In genomic region chr4:25504932-25505636, GRCh38 we compare ENCODE assay signal across 15 cellular contexts.
A peak's percentile ranks its signal among the peaks of the same experiment; 100 is the strongest.
DNase-seq lines count a peak whose midpoint lies in the region; ATAC-seq and TF ChIP-seq lines count a peak whose summit lies in the region.
"Had no signal": no experiment of that assay in that cellular context is flagged by ENCODE, and none has a peak within 500 bp of the region (broad histone marks: within the 10 kb centered on the region; RNA-seq: fewer than 3 reads in every experiment).

No MANE protein-coding gene starts in this region.

- H3K36me3 ChIP-seq in upper lobe of left lung (no peaks in the 10 kb centered on the region), neural progenitor cell (no peaks in the 10 kb centered on the region)
- H3K36me3 ChIP-seq: BLaER1 treated with 17β-estradiol and CSF1 and Interleukin-3, amounts not matched to agents 10 nM and 100 nM; HAP-1 had no signal

- 95% methylated on average over 74 of the region's 74 CpGs for WGBS in right cardiac atrium
- 96 to 97% methylated on average over 52 to 74 of the region's 74 CpGs for WGBS in upper lobe of left lung, 2 donors

- intact Hi-C loops in right cardiac atrium (cut with DNase I), result no loop called here
- intact Hi-C loops in Right ventricle myocardium superior (cut with DNase I), result no loop called here

- H3K9me3 ChIP-seq in right cardiac atrium (ENCODE audit: control insufficient read depth, low read length) (no peaks in the 10 kb centered on the region), upper lobe of left lung (peaks cover 0 to 5% (median 0%) of the 10 kb centered on the region in 4 donors), neural progenitor cell (ENCODE audit: low read depth) (no peaks in the 10 kb centered on the region)
- H3K9me3 ChIP-seq: HAP-1 had no signal

- H3K4me1 ChIP-seq in right cardiac atrium (ENCODE audit: control insufficient read depth, insufficient read depth, low read length) (no peaks in the 10 kb centered on the region), upper lobe of left lung (no peaks in the 10 kb centered on the region), neural progenitor cell (no peaks in the 10 kb centered on the region)

- H3K4me3 Mint-ChIP-seq in chondrocyte (ENCODE audit: unreplicated experiment) (no peak overlapping the region), neural progenitor cell (no peak overlapping the region)
- H3K4me3 Mint-ChIP-seq: CD4-positive, CD25-positive, alpha-beta regulatory T cell; IgD-negative memory B cell had no signal

- H3F3A ChIP-seq in neural progenitor cell (ENCODE audit: low read depth), result no peaks in the 10 kb centered on the region

- no peaks in the 10 kb centered on the region for H4K20me1 ChIP-seq in neural progenitor cell (ENCODE audit: low read depth)
- H4K20me1 ChIP-seq: BLaER1 treated with 17β-estradiol and CSF1 and Interleukin-3, amounts not matched to agents 10 nM and 100 nM had no signal

- H3K9me3 Mint-ChIP-seq in chondrocyte (ENCODE audit: low read depth), result no peaks in the 10 kb centered on the region
- no peaks in the 10 kb centered on the region for H3K9me3 Mint-ChIP-seq in neural progenitor cell

- no peak overlapping the region for H3K4me2 ChIP-seq in neural progenitor cell
- H3K4me2 ChIP-seq: BLaER1 treated with 17β-estradiol and CSF1 and Interleukin-3, amounts not matched to agents 10 nM and 100 nM had no signal

- ATAC-seq in right cardiac atrium (peak in 1 of 2 donors; percentile 16), Right ventricle myocardium superior (ENCODE audit: poor library complexity) (no peak), upper lobe of left lung (ENCODE audit: low FRiP score in 2 of 2) (peak; percentile 5 to 14)
- ATAC-seq: GM12878 had no signal

- no peak for TF ChIP-seq EP300 in upper lobe of left lung (IDR thresholded peaks at IDR 0.05)

- H3K9ac ChIP-seq in neural progenitor cell, result no peak overlapping the region
- H3K9ac ChIP-seq: BLaER1 treated with 17β-estradiol and CSF1 and Interleukin-3, amounts not matched to agents 10 nM and 100 nM; GM23248 had no signal

- TF ChIP-seq POLR2A in upper lobe of left lung (IDR thresholded peaks at IDR 0.05), result no peak

- H3K27ac ChIP-seq in right cardiac atrium (ENCODE audit: low read length) (no peak overlapping the region), upper lobe of left lung (no peak overlapping the region), neural progenitor cell (no peak overlapping the region)
- H3K27ac ChIP-seq: BLaER1 treated with 17β-estradiol and CSF1 and Interleukin-3, amounts not matched to agents 10 nM and 100 nM; GM23248 had no signal

- H3K27me3 ChIP-seq in right cardiac atrium (ENCODE audit: control insufficient read depth, insufficient read depth), result no peaks in the 10 kb centered on the region
- no peaks in the 10 kb centered on the region for H3K27me3 ChIP-seq in upper lobe of left lung
- no peaks in the 10 kb centered on the region for H3K27me3 ChIP-seq in neural progenitor cell
- H3K27me3 ChIP-seq: BLaER1 treated with 17β-estradiol and CSF1 and Interleukin-3, amounts not matched to agents 10 nM and 100 nM had no signal

- DNase-seq in right cardiac atrium (peak in 2 of 3 donors; percentile 42 to 50), Right ventricle myocardium superior (no peak), chondrocyte (ENCODE audit: low spot score) (peak; percentile 95), upper lobe of left lung (peak in 1 of 2 donors; percentile 80), neural progenitor cell (ENCODE audit: low spot score) (no peak), NCI-H2171 (lab: John Stamatoyannopoulos, UW) (no peak)
- DNase-seq in stimulated activated naive CD4-positive, alpha-beta T cell treated with Interleukin-2 at 50 U/mL for 16 hours (lab: John Stamatoyannopoulos, UW), result no peak
- DNase-seq: 8988T; AML-193; CD4-positive, CD25-positive, alpha-beta regulatory T cell; GM23248 had no signal

- peaks cover 9% of the 10 kb centered on the region for H3K27me3 Mint-ChIP-seq in chondrocyte (ENCODE audit: low read depth)
- no peaks in the 10 kb centered on the region for H3K27me3 Mint-ChIP-seq in neural progenitor cell (ENCODE audit: insufficient read depth, low read depth)
- H3K27me3 Mint-ChIP-seq: CD4-positive, CD25-positive, alpha-beta regulatory T cell; IgD-negative memory B cell had no signal

- H3K4me1 Mint-ChIP-seq in chondrocyte (ENCODE audit: low read depth), result no peaks in the 10 kb centered on the region
- H3K4me1 Mint-ChIP-seq in neural progenitor cell, result peaks cover 5% of the 10 kb centered on the region
- H3K4me1 Mint-ChIP-seq: CD4-positive, CD25-positive, alpha-beta regulatory T cell; IgD-negative memory B cell had no signal

- H3K4me3 ChIP-seq in right cardiac atrium (ENCODE audit: low read length) (no peak overlapping the region), upper lobe of left lung (no peak overlapping the region), neural progenitor cell (no peak overlapping the region)
- H3K4me3 ChIP-seq: BLaER1 treated with 17β-estradiol and CSF1 and Interleukin-3, amounts not matched to agents 10 nM and 100 nM; GM12878; GM23248; HAP-1 had no signal

- H3K27ac Mint-ChIP-seq in chondrocyte (ENCODE audit: unreplicated experiment), result no peak overlapping the region
- H3K27ac Mint-ChIP-seq in neural progenitor cell, result no peak overlapping the region
- H3K27ac Mint-ChIP-seq: CD4-positive, CD25-positive, alpha-beta regulatory T cell; IgD-negative memory B cell had no signal

- no peaks in the 10 kb centered on the region for H3K79me2 ChIP-seq in neural progenitor cell (ENCODE audit: low read depth)

- H3K36me3 Mint-ChIP-seq in chondrocyte (ENCODE audit: low read depth) (no peaks in the 10 kb centered on the region), neural progenitor cell (no peaks in the 10 kb centered on the region)
- H3K36me3 Mint-ChIP-seq: CD4-positive, CD25-positive, alpha-beta regulatory T cell; IgD-negative memory B cell had no signal

- H2AFZ ChIP-seq in neural progenitor cell (replicated peaks), result no peak overlapping the region
- H2AFZ ChIP-seq: GM23248 had no signal

- no peak for TF ChIP-seq CTCF in chondrocyte (IDR thresholded peaks at IDR 0.05)
- no peak for TF ChIP-seq CTCF in upper lobe of left lung (IDR thresholded peaks at IDR 0.05)
- no peak for TF ChIP-seq CTCF in neural progenitor cell (IDR thresholded peaks at IDR 0.05)

Comparison
In these comparisons a context has a peak if more than half of its experiments do, and no peak if none do; other contexts are left out.
1. DNase-seq: peak in right cardiac atrium (2 of 3) and chondrocyte (single experiment); none in Right ventricle myocardium superior (single experiment), neural progenitor cell (single experiment), NCI-H2171 (single experiment) and stimulated activated naive CD4-positive, alpha-beta T cell treated with Interleukin-2 at 50 U/mL for 16 hours (single experiment).